In genomic region chr14:95536036-95536577, GRCh38 we compare ENCODE assay signal across 8 cellular contexts. TPM values are rescaled to one million over a fixed set of nuclear protein-coding genes. Genes with fewer than 3 reads are reported as not detected.
DNase-seq lines count a peak whose midpoint lies in the region; ATAC-seq and TF ChIP-seq lines count a peak whose summit lies in the region.

No MANE protein-coding gene starts in this region.

- in situ Hi-C loops in brain microvascular endothelial cell (cut with HindIII; ENCODE audit: low pct_ligation_motif_present, low sequenced_read_pairs): no loop called here

- H3K27ac ChIP-seq in ACC112 (ENCODE audit: low read depth, low read length) (no peak overlapping the region), brain microvascular endothelial cell (no peak overlapping the region), mucosa of rectum (ENCODE audit: low read depth in 2 of 2, low read length in 2 of 2) (no peak overlapping the region)

- peak overlapping the region; percentile 70 to 82 for H3K9ac ChIP-seq in mucosa of rectum (ENCODE audit: low read depth in 1 of 2, low read length in 2 of 2)

- H3K27me3 ChIP-seq in ACC112 (ENCODE audit: insufficient read depth, low read length) (no peaks in the 10 kb centered on the region), brain microvascular endothelial cell (replicated peaks) (no peaks in the 10 kb centered on the region), mucosa of rectum (ENCODE audit: control insufficient read depth in 2 of 2, insufficient read depth in 2 of 2, low read length in 2 of 2) (no peaks in the 10 kb centered on the region)

- H3K9me3 ChIP-seq in mucosa of rectum (ENCODE audit: control insufficient read depth in 2 of 2, low read length in 2 of 2): no peaks in the 10 kb centered on the region

- H2AFZ ChIP-seq in ACC112 (ENCODE audit: low read length, unreplicated experiment): no peak overlapping the region

- peak; percentile 8 for DNase-seq in HT-29 (ENCODE audit: low spot score)
- DNase-seq in brain microvascular endothelial cell: no peak
- DNase-seq in GM10266 (ENCODE audit: extremely low spot score): no peak
- DNase-seq in posterior cingulate gyrus: no peak
- DNase-seq in GM19240 (ENCODE audit: insufficient read length, low spot score): no peak

- no peak for ATAC-seq in HG02571 (IDR thresholded peaks at IDR 0.05; ENCODE audit: unreplicated experiment)

- H3K4me3 ChIP-seq in ACC112 (ENCODE audit: low read depth, low read length): peak overlapping the region; percentile 87
- H3K4me3 ChIP-seq in brain microvascular endothelial cell (ENCODE audit: low read depth, low read length): peak overlapping the region; percentile 85
- peak overlapping the region; percentile 77 to 83 for H3K4me3 ChIP-seq in mucosa of rectum (ENCODE audit: low read length in 2 of 2)

- H3K36me3 ChIP-seq in ACC112 (ENCODE audit: insufficient read depth, low read length) (no peaks in the 10 kb centered on the region), brain microvascular endothelial cell (replicated peaks) (no peaks in the 10 kb centered on the region), mucosa of rectum (ENCODE audit: control insufficient read depth in 2 of 2, insufficient read depth in 2 of 2, low read length in 2 of 2) (peaks cover 0 to 7% of the 10 kb centered on the region in 2 donors)

- peaks cover 90% of the 10 kb centered on the region for H3K79me2 ChIP-seq in ACC112 (ENCODE audit: control insufficient read depth, insufficient read depth, low read length, unreplicated experiment)

- intact Hi-C loops in posterior cingulate gyrus (cut with DNase I): no loop called here

- peaks cover 38% of the 10 kb centered on the region for H3K4me1 ChIP-seq in ACC112 (ENCODE audit: control insufficient read depth, insufficient read depth, low read length, unreplicated experiment)
- H3K4me1 ChIP-seq in mucosa of rectum (ENCODE audit: control insufficient read depth in 2 of 2, insufficient read depth in 2 of 2, low read length in 2 of 2): peaks cover 27 to 32% of the 10 kb centered on the region in 2 donors

- TF ChIP-seq CTCF in brain microvascular endothelial cell (IDR thresholded peaks at IDR 0.05; ENCODE audit: low read depth, low read length, missing control alignments) (no peak), GM10266 (IDR thresholded peaks at IDR 0.05; ENCODE audit: control insufficient read depth, insufficient read depth, low read depth, missing control alignments) (no peak)

RNA-seq across cellular contexts. Expression of gene GLRX5, which starts 1.3 kb away (rescaled TPM):
- 56.9 and 60.8 TPM in 2 replicates for total RNA-seq in HT-29 (2014; rRNA removed; shearing (Covaris generic))

RNA-seq across cellular contexts. Expression of gene SYNE3, which starts 19.7 kb away (rescaled TPM):
- not detected in 2 replicates for total RNA-seq in HT-29 (2014; rRNA removed; shearing (Covaris generic))
